Comparison of ENCODE assay signal across 23 cellular contexts in genomic region chr16:49340466-49340865, GRCh38. TPM values are rescaled to one million over a fixed set of nuclear protein-coding genes. Genes with fewer than 3 reads are reported as not detected.
"Had no signal": no experiment of that assay in that cellular context is flagged by ENCODE, and none has a peak within 500 bp of the region (broad histone marks: within the 10 kb centered on the region; RNA-seq: fewer than 3 reads in every experiment).

No MANE protein-coding gene starts in this region.

- H3K9me3 ChIP-seq: esophagus squamous epithelium, gastroesophageal sphincter, thyroid gland, upper lobe of left lung had no signal

- H3K27me3 ChIP-seq: thyroid gland, upper lobe of left lung had no signal

- DNase-seq: effector memory CD8-positive, alpha-beta T cell; esophagus squamous epithelium; foreskin fibroblast; glutamatergic neuron; immature natural killer cell; kidney; left colon; mesendoderm; naive thymus-derived CD4-positive, alpha-beta T cell; nephron progenitor cell; posterior cingulate gyrus; small intestine; stimulated activated CD4-positive, alpha-beta T cell treated with anti-CD3 and anti-CD28 coated beads, Interleukin-12 subunit alpha, Interleukin-12 subunit beta, amount 100 ng/mL, for 4 hours; stimulated activated naive CD4-positive, alpha-beta T cell; thyroid gland had no signal

- H3K36me3 ChIP-seq: esophagus squamous epithelium, gastroesophageal sphincter, thyroid gland, upper lobe of left lung had no signal

- H3K4me3 ChIP-seq: esophagus squamous epithelium, gastroesophageal sphincter, thyroid gland, upper lobe of left lung had no signal

- H3K27ac ChIP-seq: epithelial cell of prostate, esophagus squamous epithelium, gastroesophageal sphincter, thyroid gland, upper lobe of left lung had no signal

- ATAC-seq: effector memory CD8-positive, alpha-beta T cell; gastroesophageal sphincter; left colon; naive thymus-derived CD4-positive, alpha-beta T cell had no signal

- H3K4me1 ChIP-seq: esophagus squamous epithelium, gastroesophageal sphincter, thyroid gland, upper lobe of left lung had no signal

RNA-seq across cellular contexts. Expression of gene C16orf78, which starts 33.1 kb away (rescaled TPM):
- total RNA-seq: esophagus squamous epithelium; gastroesophageal sphincter; kidney; left colon; liver; lung microvascular endothelial cell; mononuclear cell; naive thymus-derived CD4-positive, alpha-beta T cell; omental fat pad; pulmonary artery endothelial cell; thyroid gland; upper lobe of left lung had no signal

RNA-seq across cellular contexts. Expression of gene CBLN1, which starts 58.8 kb away (rescaled TPM):
- total RNA-seq: lung microvascular endothelial cell; mononuclear cell; naive thymus-derived CD4-positive, alpha-beta T cell; pulmonary artery endothelial cell had no signal
